ENCODE assay signal across 20 cellular contexts in the genomic region with DNA sequence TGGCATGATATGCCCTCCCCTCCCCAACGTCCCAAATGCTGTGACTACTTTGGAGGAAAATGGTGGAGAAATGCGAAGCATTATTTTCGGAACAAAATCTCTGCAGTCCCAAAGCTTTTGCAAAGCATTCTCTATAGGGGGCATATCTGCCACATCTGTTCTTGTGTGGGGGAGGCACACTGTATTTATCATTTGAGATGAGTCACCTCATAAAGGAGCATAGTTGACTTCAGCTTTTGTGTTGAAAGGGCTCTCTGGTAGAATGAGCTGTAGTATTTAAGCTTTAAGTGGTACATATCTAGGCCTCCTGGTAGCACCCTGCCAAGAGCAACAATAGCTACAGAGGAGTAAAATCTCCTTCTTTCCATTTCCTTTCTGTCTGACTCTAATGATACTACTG.
DNase-seq lines count a peak whose midpoint lies in the region; ATAC-seq, FAIRE-seq and TF ChIP-seq lines count a peak whose summit lies in the region.
"Had no signal": no experiment of that assay in that cellular context is flagged by ENCODE, and none has a peak within 500 bp of the region (broad histone marks: within the 10 kb centered on the region; RNA-seq: fewer than 3 reads in every experiment).

No MANE protein-coding gene starts in this region.

- H3K9ac ChIP-seq in astrocyte (ENCODE audit: low read length), result no peak overlapping the region

- DNase-seq in EL (peak; percentile 58), LHCN-M2 (ENCODE audit: low read depth) (peak; percentile 59), astrocyte (ENCODE audit: low read depth) (peak; percentile 92), hepatocyte (ENCODE audit: low spot score) (no peak), tibial artery (no peak), NCI-H2196 (lab: John Stamatoyannopoulos, UW; ENCODE audit: unreplicated experiment) (no peak)
- no peak for DNase-seq in stimulated activated CD4-positive, alpha-beta T cell treated with anti-CD3 and anti-CD28 coated beads, Interleukin-1b, Interleukin-23, amount 100 ng/mL, for 48 hours
- no peak for DNase-seq in effector memory CD8-positive, alpha-beta T cell
- DNase-seq: activated CD4-positive, alpha-beta T cell treated with anti-CD3 and anti-CD28 coated beads for 36 hours; activated T-cell treated with anti-CD3 and anti-CD28 coated beads, Interleukin-2, amount 50 U/mL, for 1 hour; amniotic stem cell; BE2C; DMS79; effector CD8-positive, alpha-beta T cell; GOT3; heart right ventricle; naive thymus-derived CD8-positive, alpha-beta T cell; PC-9; T-helper 1 cell had no signal

- no peak overlapping the region for H3K27ac Mint-ChIP-seq in astrocyte (ENCODE audit: unreplicated experiment)
- H3K27ac Mint-ChIP-seq in effector memory CD8-positive, alpha-beta T cell, result no peak overlapping the region
- H3K27ac Mint-ChIP-seq: activated CD4-positive, alpha-beta T cell treated with anti-CD3 and anti-CD28 coated beads for 36 hours; naive thymus-derived CD8-positive, alpha-beta T cell; stimulated activated naive CD8-positive, alpha-beta T cell treated with anti-CD3 and anti-CD28 coated beads, Interleukin-15, Interleukin-2, amounts not matched to agents 100 ng/mL and 50 ng/mL, for 24 hours had no signal

- TF ChIP-seq CTCF in astrocyte (IDR thresholded peaks at IDR 0.05; ENCODE audit: insufficient read depth, low read depth, low read length), result no peak
- no peak for TF ChIP-seq CTCF in hepatocyte (IDR thresholded peaks at IDR 0.05; ENCODE audit: poor library complexity)
- TF ChIP-seq CTCF in tibial artery (IDR thresholded peaks at IDR 0.05), result no peak

- H3K27ac ChIP-seq in astrocyte (ENCODE audit: low read depth, low read length), result peak overlapping the region; percentile 37
- H3K27ac ChIP-seq in hepatocyte, result peak overlapping the region; percentile 23
- no peak overlapping the region for H3K27ac ChIP-seq in tibial artery
- H3K27ac ChIP-seq: heart right ventricle, PC-9 had no signal

- H3K36me3 ChIP-seq in astrocyte (ENCODE audit: insufficient read depth, low read length), result no peaks in the 10 kb centered on the region
- no peaks in the 10 kb centered on the region for H3K36me3 ChIP-seq in hepatocyte (replicated peaks; ENCODE audit: insufficient read depth, low read depth)
- no peaks in the 10 kb centered on the region for H3K36me3 ChIP-seq in tibial artery
- H3K36me3 ChIP-seq: BE2C, heart right ventricle had no signal

- H3K4me2 ChIP-seq in astrocyte (ENCODE audit: low read length), result peak overlapping the region; percentile 62
- no peak overlapping the region for H3K4me2 ChIP-seq in hepatocyte
- H3K4me2 ChIP-seq: PC-9 had no signal

- no peak for FAIRE-seq in astrocyte (lab: Jason Lieb, UNC)

- H3K27me3 Mint-ChIP-seq in astrocyte (ENCODE audit: low read depth, unreplicated experiment), result no peaks in the 10 kb centered on the region
- H3K27me3 Mint-ChIP-seq in effector memory CD8-positive, alpha-beta T cell, result no peaks in the 10 kb centered on the region
- H3K27me3 Mint-ChIP-seq: activated CD4-positive, alpha-beta T cell treated with anti-CD3 and anti-CD28 coated beads for 36 hours; stimulated activated naive CD8-positive, alpha-beta T cell treated with anti-CD3 and anti-CD28 coated beads, Interleukin-15, Interleukin-2, amounts not matched to agents 100 ng/mL and 50 ng/mL, for 24 hours had no signal

- intact Hi-C loops in tibial artery (cut with DNase I; ENCODE audit: low total_unique reads), result no loop called here

- H3K9me3 ChIP-seq in astrocyte (ENCODE audit: insufficient read depth, low read depth, low read length), result no peaks in the 10 kb centered on the region
- H3K9me3 ChIP-seq in hepatocyte (ENCODE audit: low read depth), result no peaks in the 10 kb centered on the region
- no peaks in the 10 kb centered on the region for H3K9me3 ChIP-seq in tibial artery
- H3K9me3 ChIP-seq: BE2C, heart right ventricle had no signal

- H3K4me1 Mint-ChIP-seq in astrocyte (ENCODE audit: low read depth, unreplicated experiment), result peaks cover 41% of the 10 kb centered on the region
- no peaks in the 10 kb centered on the region for H3K4me1 Mint-ChIP-seq in effector memory CD8-positive, alpha-beta T cell (ENCODE audit: low read depth in 2 of 2)
- H3K4me1 Mint-ChIP-seq: activated CD4-positive, alpha-beta T cell treated with anti-CD3 and anti-CD28 coated beads for 36 hours; naive thymus-derived CD8-positive, alpha-beta T cell had no signal

- H3K9me2 ChIP-seq in hepatocyte (replicated peaks; ENCODE audit: insufficient read depth), result no peaks in the 10 kb centered on the region

- H2AFZ ChIP-seq in astrocyte (ENCODE audit: low read depth, low read length), result peak overlapping the region; percentile 65
- no peak overlapping the region for H2AFZ ChIP-seq in hepatocyte
- H2AFZ ChIP-seq: PC-9 had no signal

- ATAC-seq in effector memory CD8-positive, alpha-beta T cell (replicated peaks), result no peak
- ATAC-seq: activated CD4-positive, alpha-beta T cell treated with anti-CD3 and anti-CD28 coated beads for 36 hours; heart right ventricle; naive thymus-derived CD8-positive, alpha-beta T cell had no signal

- H3K4me1 ChIP-seq in astrocyte (ENCODE audit: insufficient read depth, low read length) (peaks cover 10% of the 10 kb centered on the region), hepatocyte (ENCODE audit: insufficient read depth) (peaks cover 12% of the 10 kb centered on the region), tibial artery (no peaks in the 10 kb centered on the region)
- H3K4me1 ChIP-seq: heart right ventricle had no signal

- H3K4me3 ChIP-seq in astrocyte (ENCODE audit: insufficient read depth, low read depth, low read length) (no peak overlapping the region), hepatocyte (no peak overlapping the region), tibial artery (no peak overlapping the region)
- H3K4me3 ChIP-seq: heart right ventricle, PC-9 had no signal

- H3K79me2 ChIP-seq in astrocyte (ENCODE audit: insufficient read depth, low read length) (no peaks in the 10 kb centered on the region), hepatocyte (no peaks in the 10 kb centered on the region)

- H3K27me3 ChIP-seq in astrocyte (ENCODE audit: insufficient read depth, low read length) (no peaks in the 10 kb centered on the region), hepatocyte (no peaks in the 10 kb centered on the region), tibial artery (no peaks in the 10 kb centered on the region)
- H3K27me3 ChIP-seq: BE2C, heart right ventricle had no signal

- WGBS in hepatocyte (ENCODE audit: low lambda C conversion rate, missing lambda C conversion rate), result 85% methylated on average over 3 of the region's 3 CpGs

- peaks cover 3% of the 10 kb centered on the region for H3K9me3 Mint-ChIP-seq in astrocyte (ENCODE audit: unreplicated experiment)
- H3K9me3 Mint-ChIP-seq in effector memory CD8-positive, alpha-beta T cell, result peaks cover 3 to 12% of the 10 kb centered on the region in 2 donors

- H3K36me3 Mint-ChIP-seq in astrocyte (ENCODE audit: low read depth, unreplicated experiment), result no peaks in the 10 kb centered on the region
- H3K36me3 Mint-ChIP-seq in effector memory CD8-positive, alpha-beta T cell (ENCODE audit: insufficient read depth), result no peaks in the 10 kb centered on the region
- H3K36me3 Mint-ChIP-seq: naive thymus-derived CD8-positive, alpha-beta T cell had no signal

- H4K20me1 ChIP-seq in astrocyte (ENCODE audit: insufficient read depth, low read length) (no peaks in the 10 kb centered on the region), hepatocyte (ENCODE audit: insufficient read depth, poor library complexity, severe bottlenecking) (no peaks in the 10 kb centered on the region)

- H3K4me3 Mint-ChIP-seq in astrocyte (ENCODE audit: unreplicated experiment), result no peak overlapping the region
- H3K4me3 Mint-ChIP-seq in effector memory CD8-positive, alpha-beta T cell, result no peak overlapping the region
- H3K4me3 Mint-ChIP-seq: activated CD4-positive, alpha-beta T cell treated with anti-CD3 and anti-CD28 coated beads for 36 hours; naive thymus-derived CD8-positive, alpha-beta T cell; stimulated activated naive CD8-positive, alpha-beta T cell treated with anti-CD3 and anti-CD28 coated beads, Interleukin-15, Interleukin-2, amounts not matched to agents 100 ng/mL and 50 ng/mL, for 24 hours had no signal

Comparison
In these comparisons a context has a peak if more than half of its experiments do, and no peak if none do; other contexts are left out.
1. DNase-seq: peak in EL (single experiment), LHCN-M2 (single experiment) and astrocyte (single experiment); none in hepatocyte (single experiment), tibial artery (0 of 2), stimulated activated CD4-positive, alpha-beta T cell treated with anti-CD3 and anti-CD28 coated beads, Interleukin-1b, Interleukin-23, amount 100 ng/mL, for 48 hours (single experiment), effector memory CD8-positive, alpha-beta T cell (0 of 3) and NCI-H2196 (single experiment).
2. H3K27ac ChIP-seq: peak in astrocyte (single experiment) and hepatocyte (single experiment); none in tibial artery (0 of 2).